Comparison of ENCODE assay signal across 9 cellular contexts in the genomic region with DNA sequence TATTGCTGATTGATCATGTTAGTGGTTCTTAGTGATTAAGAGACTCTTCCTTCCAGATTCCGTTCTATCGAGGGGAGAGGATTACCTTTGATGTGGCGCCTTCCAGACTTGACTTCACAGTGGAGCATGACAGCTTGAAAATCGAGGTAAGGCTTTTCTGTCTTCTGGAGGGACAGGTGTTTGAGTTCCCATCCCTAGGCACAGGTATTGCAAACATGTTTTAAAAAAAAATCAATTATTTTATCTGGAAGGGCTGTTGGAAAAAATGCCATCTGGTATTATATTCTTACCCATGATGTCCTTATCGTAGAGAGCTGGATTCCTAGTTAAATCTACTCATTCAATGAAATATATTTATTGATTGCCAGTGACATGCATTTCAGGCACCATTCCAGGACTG. TPM values are rescaled to one million over a fixed set of nuclear protein-coding genes. Genes with fewer than 3 reads are reported as not detected.
"Had no signal": no experiment of that assay in that cellular context is flagged by ENCODE, and none has a peak within 500 bp of the region (broad histone marks: within the 10 kb centered on the region; RNA-seq: fewer than 3 reads in every experiment).

No MANE protein-coding gene starts in this region.

RNA-seq across cellular contexts. Expression of a gene that starts 29.1 kb away (rescaled TPM):
- total RNA-seq: activated B cell treated with CpG ODN at 0.5 μM for 24 hours; activated CD4-positive, alpha-beta memory T cell treated with anti-CD3 and anti-CD28 coated beads for 36 hours; activated CD4-positive, alpha-beta T cell treated with anti-CD3 and anti-CD28 coated beads, Interleukin-2, amount 10 ng/mL, durations not matched to agents 24 days and 14 days; activated CD4-positive, alpha-beta T cell treated with anti-CD3 and anti-CD28 coated beads, Interleukin-2, amount 10 ng/mL, durations not matched to agents 7 days and 5 days; activated CD8-positive, alpha-beta memory T cell treated with anti-CD3 and anti-CD28 coated beads for 36 hours; activated CD8-positive, alpha-beta T cell treated with anti-CD3 and anti-CD28 coated beads for 36 hours; activated CD8-positive, alpha-beta T cell treated with anti-CD3 and anti-CD28 coated beads, Interleukin-2, amount 10 ng/mL, durations not matched to agents 7 days and 5 days; T-helper 17 cell; T-helper 2 cell treated with Interferon-gamma antibody and Interleukin-4, amounts not matched to agents 100 ng/mL and 5 ng/mL, for 36 hours had no signal
